Comparison of ENCODE assay signal across 9 cellular contexts in the genomic region with DNA sequence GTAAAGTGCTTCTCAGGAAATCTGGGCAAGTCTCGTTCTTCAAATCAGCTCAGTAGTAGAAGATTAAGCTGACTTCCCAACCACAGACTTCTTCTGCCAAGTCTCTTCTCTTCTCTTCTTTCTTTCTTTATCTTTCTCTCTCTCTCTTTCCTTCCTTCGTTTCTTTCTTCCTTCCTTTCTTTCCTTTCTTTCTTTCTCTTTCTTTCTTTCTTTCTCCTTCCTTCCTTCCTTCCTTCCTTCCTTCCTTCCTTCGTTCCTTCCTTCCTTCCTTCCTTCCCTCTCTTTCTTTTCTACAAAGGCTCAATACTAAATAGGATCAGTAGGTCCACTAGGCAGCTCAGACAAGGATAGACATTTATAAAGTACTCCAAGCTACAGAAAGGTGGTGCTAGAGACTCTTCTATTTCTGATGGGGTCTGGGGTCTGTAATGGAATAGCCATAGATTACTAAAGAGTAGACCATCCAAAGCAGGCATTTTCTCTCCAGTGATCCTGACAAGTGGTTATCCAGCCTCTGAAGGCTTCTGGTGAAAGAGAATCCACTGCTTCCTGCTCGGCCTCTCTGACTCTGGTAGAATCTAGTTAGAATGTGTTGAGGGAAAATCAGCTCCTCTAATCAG.
DNase-seq lines count a peak whose midpoint lies in the region; ATAC-seq and TF ChIP-seq lines count a peak whose summit lies in the region.
"Had no signal": no experiment of that assay in that cellular context is flagged by ENCODE, and none has a peak within 500 bp of the region (broad histone marks: within the 10 kb centered on the region; RNA-seq: fewer than 3 reads in every experiment).

No MANE protein-coding gene starts in this region.

- H2AFZ ChIP-seq in Karpas-422 (ENCODE audit: low read length): no peak overlapping the region

- H3K9ac ChIP-seq in Karpas-422 (ENCODE audit: low read length) (no peak overlapping the region), mesendoderm (ENCODE audit: low read length) (no peak overlapping the region)

- no peak overlapping the region for H3K56ac ChIP-seq in mesendoderm (ENCODE audit: low read length)

- no peak overlapping the region for H2BK5ac ChIP-seq in mesendoderm (ENCODE audit: low read length)

- H2AK5ac ChIP-seq in mesendoderm (ENCODE audit: low read length): no peak overlapping the region

- POLR2A ChIA-PET in T-cell (lab: Charles Lee): interaction anchor here (0.5 to 0.8 kb wide), 2 partner anchors 190 to 853 kb away, joined by 3 to 19 read pairs; no protein-coding TSS in a partner anchor

- no peaks in the 10 kb centered on the region for H3K27me3 ChIP-seq in Karpas-422 (ENCODE audit: low read length)
- no peaks in the 10 kb centered on the region for H3K27me3 ChIP-seq in mesendoderm (ENCODE audit: insufficient read depth, low read length, poor library complexity)
- no peaks in the 10 kb centered on the region for H3K27me3 ChIP-seq in heart left ventricle

- H3K79me1 ChIP-seq in mesendoderm (ENCODE audit: low read length): no peaks in the 10 kb centered on the region

- H3K9me3 ChIP-seq in Karpas-422 (ENCODE audit: low read length) (no peaks in the 10 kb centered on the region), heart left ventricle (no peaks in the 10 kb centered on the region)

- no peak for TF ChIP-seq POLR2A in heart left ventricle (IDR thresholded peaks at IDR 0.05)

- no peak overlapping the region for H4K8ac ChIP-seq in mesendoderm (ENCODE audit: low read depth, low read length)

- peak overlapping the region in 1 of 2 donors; percentile 5 for H3K27ac Mint-ChIP-seq in T-cell

- no peak overlapping the region for H3K4me3 ChIP-seq in GM12864 (ENCODE audit: low read depth, low read length)
- no peak overlapping the region for H3K4me3 ChIP-seq in Karpas-422 (ENCODE audit: low read length)
- H3K4me3 ChIP-seq in mesendoderm (ENCODE audit: low read length): no peak overlapping the region
- H3K4me3 ChIP-seq in heart left ventricle: no peak overlapping the region
- H3K4me3 ChIP-seq: K562 had no signal

- no peaks in the 10 kb centered on the region for H3K36me3 Mint-ChIP-seq in T-cell

- no peaks in the 10 kb centered on the region for H3K4me1 ChIP-seq in Karpas-422 (ENCODE audit: low read length)
- no peaks in the 10 kb centered on the region for H3K4me1 ChIP-seq in mesendoderm (ENCODE audit: control insufficient read depth, low read depth, low read length)
- H3K4me1 ChIP-seq in heart left ventricle: peaks cover 0 to 16% (median 0%) of the 10 kb centered on the region in 12 donors

- no peak overlapping the region for H3K4me3 Mint-ChIP-seq in T-cell

- DNase-seq in GM12864 (ENCODE audit: low read depth): no peak
- peak; percentile 47 for DNase-seq in Karpas-422
- peak in 2 of 34 experiments; percentile 6 to 7 for DNase-seq in T-cell
- DNase-seq in mesendoderm: peak; percentile 68
- DNase-seq in midbrain (lab: John Stamatoyannopoulos, UW): no peak
- DNase-seq in heart left ventricle: no peak

- no peak overlapping the region for H2BK15ac ChIP-seq in mesendoderm (replicated peaks; ENCODE audit: low read depth)

- CTCF ChIA-PET in T-cell (lab: Charles Lee): interaction anchor here (0.6 to 2.6 kb wide), 17 partner anchors 8 to 1152 kb away, joined by 3 to 14 read pairs (median 3); no protein-coding TSS in a partner anchor

- H3K36me3 ChIP-seq in Karpas-422 (ENCODE audit: insufficient read depth, low read length) (no peaks in the 10 kb centered on the region), mesendoderm (ENCODE audit: control insufficient read depth, insufficient read depth, low read length) (no peaks in the 10 kb centered on the region), heart left ventricle (no peaks in the 10 kb centered on the region)

- peaks cover 0 to 4% (median 0%) of the 10 kb centered on the region in 3 donors for H3K9me3 Mint-ChIP-seq in T-cell

- H3K79me2 ChIP-seq in Karpas-422 (ENCODE audit: low read length): no peaks in the 10 kb centered on the region
- no peaks in the 10 kb centered on the region for H3K79me2 ChIP-seq in mesendoderm (ENCODE audit: control insufficient read depth, insufficient read depth, low read length)

- H3K9me2 ChIP-seq in Karpas-422 (replicated peaks; ENCODE audit: insufficient read depth, low read length): no peaks in the 10 kb centered on the region

- H4K5ac ChIP-seq in mesendoderm (ENCODE audit: low read length): no peak overlapping the region

- intact Hi-C loops in heart left ventricle (cut with DNase I): loop anchor here in 3 of 10 donors (2.0 to 5.0 kb wide), 3 partner anchors 675 to 680 kb away; no protein-coding TSS in a partner anchor

- H3K18ac ChIP-seq in mesendoderm (ENCODE audit: low read length): no peak overlapping the region

- no peaks in the 10 kb centered on the region for H3K27me3 Mint-ChIP-seq in T-cell

- ATAC-seq in T-cell (replicated peaks in 1 of 4) (peak; percentile 48 to 56 (median 50)), HG02852 (IDR thresholded peaks at IDR 0.05; ENCODE audit: unreplicated experiment) (no peak), HG03565 (IDR thresholded peaks at IDR 0.05; ENCODE audit: unreplicated experiment) (no peak), heart left ventricle (no peak)
- ATAC-seq: K562 had no signal

- no peak overlapping the region for H3K4ac ChIP-seq in mesendoderm (ENCODE audit: low read depth, low read length)

- H3K27ac ChIP-seq in Karpas-422 (ENCODE audit: low read length) (no peak overlapping the region), mesendoderm (ENCODE audit: low read depth, low read length) (no peak overlapping the region), heart left ventricle (no peak overlapping the region)

- H2BK120ac ChIP-seq in mesendoderm (ENCODE audit: low read depth, low read length): no peak overlapping the region

- no peaks in the 10 kb centered on the region for H4K20me1 ChIP-seq in Karpas-422 (ENCODE audit: insufficient read depth, low read depth, low read length)

- H3K4me2 ChIP-seq in Karpas-422 (ENCODE audit: low read depth, low read length, poor library complexity, severe bottlenecking) (no peak overlapping the region), mesendoderm (ENCODE audit: low read length) (no peak overlapping the region)

- H3K23ac ChIP-seq in mesendoderm (ENCODE audit: low read length): no peak overlapping the region

- peaks cover 21 to 36% (median 24%) of the 10 kb centered on the region in 3 donors for H3K4me1 Mint-ChIP-seq in T-cell

- 100% methylated on average over 1 of the region's 4 CpGs for WGBS in mesendoderm (ENCODE audit: extremely low coverage, insufficient coverage, low lambda C conversion rate)
- WGBS in heart left ventricle, 4 donors: 54 to 63% (median 58%) methylated on average over 4 of the region's 4 CpGs

- TF ChIP-seq CTCF in GM12864 (IDR thresholded peaks at IDR 0.05; ENCODE audit: low read depth, low read length, missing control alignments): peak; percentile 56
- peak in 2 of 12 donors; percentile 6 to 16 for TF ChIP-seq CTCF in heart left ventricle (IDR thresholded peaks at IDR 0.05)

Comparison
In these comparisons a context has a peak if more than half of its experiments do, and no peak if none do; other contexts are left out.
1. DNase-seq: peak in Karpas-422 (single experiment) and mesendoderm (single experiment); none in GM12864 (single experiment), midbrain (single experiment) and heart left ventricle (0 of 5).
2. ATAC-seq: peak in T-cell (4 of 4); none in HG02852 (single experiment), HG03565 (single experiment) and heart left ventricle (0 of 4).